1 cellular context compared by ENCODE assay signal in genomic region chr17:81891303-81891552, GRCh38.
A peak's percentile ranks its signal among the peaks of the same experiment; 100 is the strongest.
TF ChIP-seq lines count a peak whose summit lies in the region.

No MANE protein-coding gene starts in this region.

TF ChIP-seq in HCT116, 20 proteins besides CTCF, POLR2A, EP300 and RAD21:
- TF ChIP-seq TCF7L2 (IDR thresholded peaks at IDR 0.05; ENCODE audit: borderline replicate concordance, extremely low read depth, insufficient read depth, insufficient read length), result no peak
- no peak for TF ChIP-seq YY1 (IDR thresholded peaks at IDR 0.05; ENCODE audit: extremely low read depth, insufficient replicate concordance, low read depth, low read length)
- peak; percentile 65; the same call in 1 of the 2 replicates for TF ChIP-seq ZFX (IDR thresholded peaks at IDR 0.05)
